8 cellular contexts compared by ENCODE assay signal in the genomic region with DNA sequence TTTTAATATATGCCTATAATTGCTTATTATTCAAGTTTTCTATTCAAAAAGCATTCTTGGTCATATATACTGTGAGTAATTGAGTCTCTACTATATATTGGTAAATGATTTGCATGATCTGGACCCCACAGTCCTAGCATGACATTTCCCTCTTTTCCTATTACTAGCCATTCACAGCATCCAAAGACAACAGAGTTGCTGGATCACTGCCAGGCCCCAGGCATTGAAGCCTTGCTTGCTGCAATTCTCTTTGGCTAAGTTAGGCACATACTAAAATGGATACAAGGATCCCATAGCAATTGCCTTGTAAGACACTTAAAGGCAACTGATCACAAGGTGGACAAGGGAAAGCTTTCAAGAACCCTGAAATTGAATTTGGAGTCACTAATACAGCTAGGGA.
DNase-seq lines count a peak whose midpoint lies in the region; ATAC-seq and TF ChIP-seq lines count a peak whose summit lies in the region.
"Had no signal": no experiment of that assay in that cellular context is flagged by ENCODE, and none has a peak within 500 bp of the region (broad histone marks: within the 10 kb centered on the region; RNA-seq: fewer than 3 reads in every experiment).

No MANE protein-coding gene starts in this region.

- DNase-seq in NCI-H1092 treated with DMSO at 0.1 percent for 48 hours (lab: John Stamatoyannopoulos, UW) (peak; percentile 49), NCI-H345 treated with DMSO at 0.1 percent for 48 hours (lab: John Stamatoyannopoulos, UW; ENCODE audit: unreplicated experiment) (peak; percentile 62), fibroblast of the aortic adventitia (ENCODE audit: low read depth) (peak; percentile 65), putamen (ENCODE audit: low spot score) (peak; percentile 4), NCI-H510A (lab: John Stamatoyannopoulos, UW) (no peak)
- DNase-seq in activated T-cell treated with anti-CD3 and anti-CD28 coated beads, Interleukin-2, amount 50 U/mL, for 1 hour, result no peak
- DNase-seq: Kasumi-1 had no signal

- no peak for ATAC-seq in GM18858 (IDR thresholded peaks at IDR 0.05; ENCODE audit: unreplicated experiment)

- TF ChIP-seq CTCF in fibroblast of the aortic adventitia (IDR thresholded peaks at IDR 0.05; ENCODE audit: insufficient read depth, low read length), result no peak

- no peak overlapping the region for H3K4me3 ChIP-seq in fibroblast of the aortic adventitia (ENCODE audit: low read depth, low read length)

Comparison
In these comparisons a context has a peak if more than half of its experiments do, and no peak if none do; other contexts are left out.
1. DNase-seq: peak in NCI-H1092 treated with DMSO at 0.1 percent for 48 hours (single experiment), NCI-H345 treated with DMSO at 0.1 percent for 48 hours (single experiment), fibroblast of the aortic adventitia (single experiment) and putamen (single experiment); none in NCI-H510A (single experiment) and activated T-cell treated with anti-CD3 and anti-CD28 coated beads, Interleukin-2, amount 50 U/mL, for 1 hour (single experiment).